Comparison of ENCODE assay signal across 9 cellular contexts in genomic region chr22:42895087-42895486, GRCh38. TPM values are rescaled to one million over a fixed set of nuclear protein-coding genes. Genes with fewer than 3 reads are reported as not detected.
DNase-seq lines count a peak whose midpoint lies in the region; ATAC-seq and TF ChIP-seq lines count a peak whose summit lies in the region.
"Had no signal": no experiment of that assay in that cellular context is flagged by ENCODE, and none has a peak within 500 bp of the region (broad histone marks: within the 10 kb centered on the region; RNA-seq: fewer than 3 reads in every experiment).

No MANE protein-coding gene starts in this region.

- H3K4me3 Mint-ChIP-seq in CD14-positive monocyte (peak overlapping the region in 1 of 2 donors; percentile 79), memory B cell (peak overlapping the region; percentile 39)

- in situ Hi-C loops in GM13977 (cut with MboI; ENCODE audit: low pct_unique_long_range_greater_than_20kb, low sequenced_read_pairs, unreplicated experiment) = no loop called here

- ATAC-seq in memory B cell (ENCODE audit: low read depth) (peak; percentile 67), esophagus mucosa (no peak)
- ATAC-seq: Panc1 had no signal

- TF ChIP-seq CTCF in CD14-positive monocyte (IDR thresholded peaks at IDR 0.05) (no peak), GM13977 (IDR thresholded peaks at IDR 0.05; ENCODE audit: extremely low read depth, insufficient read depth, missing control alignments) (no peak)

- intact Hi-C loops in CD14-positive monocyte (cut with micrococcal nuclease) = loop anchor here in 1 of 2 donors (5.0 kb wide), 1 partner anchor 37 kb away; no protein-coding TSS in a partner anchor

- H3K36me3 Mint-ChIP-seq in CD14-positive monocyte (peaks cover 16 to 38% of the 10 kb centered on the region in 2 donors), memory B cell (peaks cover 2% of the 10 kb centered on the region)

- H3K9me3 Mint-ChIP-seq in CD14-positive monocyte (peaks cover 0 to 1% (median 0%) of the 10 kb centered on the region in 7 donors), memory B cell (no peaks in the 10 kb centered on the region)

- no peak for DNase-seq in CD14-positive monocyte (ENCODE audit: low spot score)
- peak; percentile 71 for DNase-seq in GM13977 (ENCODE audit: low spot score)
- DNase-seq in activated CD4-positive, alpha-beta T cell treated with anti-CD3 and anti-CD28 coated beads, Interleukin-2, amount 50 U/mL, for 48 hours = peak; percentile 15 to 28
- peak in 1 of 2 donors; percentile 18 for DNase-seq in memory B cell (ENCODE audit: low spot score in 2 of 2)
- DNase-seq in NK-92 (lab: John Stamatoyannopoulos, UW; ENCODE audit: unreplicated experiment) = no peak
- no peak for DNase-seq in D341Med (ENCODE audit: low spot score)
- no peak for DNase-seq in NCI-H1417 treated with DMSO at 0.1 percent for 48 hours (lab: John Stamatoyannopoulos, UW)

- H3K27ac Mint-ChIP-seq in CD14-positive monocyte (peak overlapping the region; percentile 96 to 99 (median 98)), memory B cell (peak overlapping the region; percentile 84)

- H3K27me3 Mint-ChIP-seq in CD14-positive monocyte (ENCODE audit: low read depth in 3 of 3) (peaks cover 0 to 2% (median 0%) of the 10 kb centered on the region in 3 donors), memory B cell (no peaks in the 10 kb centered on the region)

- H3K4me1 Mint-ChIP-seq in CD14-positive monocyte = peaks cover 79% of the 10 kb centered on the region
- H3K4me1 Mint-ChIP-seq in memory B cell = peaks cover 46% of the 10 kb centered on the region

RNA-seq across cellular contexts. Expression of gene ARFGAP3, which starts 38.0 kb away (rescaled TPM):
- 10 to 100 TPM; 34.8 to 38.7 TPM for polyA plus RNA-seq in CD14-positive monocyte
- 18.9 TPM for total RNA-seq in esophagus mucosa

Comparison
In these comparisons a context has a peak if more than half of its experiments do, and no peak if none do; other contexts are left out.
1. DNase-seq: peak in GM13977 (single experiment) and activated CD4-positive, alpha-beta T cell treated with anti-CD3 and anti-CD28 coated beads, Interleukin-2, amount 50 U/mL, for 48 hours (2 of 2); none in CD14-positive monocyte (single experiment), NK-92 (single experiment), D341Med (single experiment) and NCI-H1417 treated with DMSO at 0.1 percent for 48 hours (single experiment).